8 cellular contexts compared by ENCODE assay signal in genomic region chr1:40507973-40508372, GRCh38. TPM values are rescaled to one million over a fixed set of nuclear protein-coding genes. Genes with fewer than 3 reads are reported as not detected.
DNase-seq lines count a peak whose midpoint lies in the region; ATAC-seq and TF ChIP-seq lines count a peak whose summit lies in the region.

No MANE protein-coding gene starts in this region.

- no peaks in the 10 kb centered on the region for H3K36me3 ChIP-seq in CD4-positive, alpha-beta memory T cell (ENCODE audit: insufficient read depth, low read length)
- H3K36me3 ChIP-seq in Panc1 (ENCODE audit: control insufficient read depth, insufficient read depth, low read length), result no peaks in the 10 kb centered on the region
- H3K36me3 ChIP-seq in osteoblast (ENCODE audit: insufficient read depth, low read length), result no peaks in the 10 kb centered on the region

- H3K36me3 Mint-ChIP-seq in CD4-positive, alpha-beta memory T cell, result peaks cover 36 to 44% of the 10 kb centered on the region in 2 donors

- no peaks in the 10 kb centered on the region for H4K20me1 ChIP-seq in osteoblast (ENCODE audit: insufficient read depth, low read length)

- no peaks in the 10 kb centered on the region for H3K9me3 ChIP-seq in CD4-positive, alpha-beta memory T cell (ENCODE audit: control insufficient read depth in 1 of 2, low read length in 2 of 2)
- H3K9me3 ChIP-seq in Panc1 (ENCODE audit: control insufficient read depth, insufficient read depth, low read depth, low read length) (peaks cover 44% of the 10 kb centered on the region), osteoblast (ENCODE audit: low read depth, low read length) (peaks cover 5% of the 10 kb centered on the region)

- H3K4me1 Mint-ChIP-seq in CD4-positive, alpha-beta memory T cell, result peaks cover 9 to 15% (median 13%) of the 10 kb centered on the region in 4 donors

- H3K4me3 Mint-ChIP-seq in CD4-positive, alpha-beta memory T cell, result peak overlapping the region; percentile 86 to 93 (median 92)

- H3K27ac Mint-ChIP-seq in CD4-positive, alpha-beta memory T cell, result peak overlapping the region; percentile 40 to 90 (median 87)

- intact Hi-C loops in CD4-positive, alpha-beta memory T cell (cut with micrococcal nuclease), result loop anchor here (1.0 kb wide), 3 partner anchors 23 to 58 kb away; partner anchors contain the start of genes ZFP69, ZFP69B and ZNF684
- intact Hi-C loops in Panc1 (cut with micrococcal nuclease; ENCODE audit: unreplicated experiment), result no loop called here

- ATAC-seq in Panc1 (no peak), GM21528 (IDR thresholded peaks at IDR 0.05; ENCODE audit: low FRiP score, unreplicated experiment) (no peak), HG02970 (IDR thresholded peaks at IDR 0.05; ENCODE audit: low FRiP score, unreplicated experiment) (no peak)

- no peak for DNase-seq in CD4-positive, alpha-beta memory T cell
- DNase-seq in Panc1 (ENCODE audit: low read depth, low spot score) (no peak), epithelial cell of esophagus (ENCODE audit: low read depth) (no peak), osteoblast (ENCODE audit: insufficient read length, low spot score, missing footprints) (no peak), 8988T (no peak), GM13976 (ENCODE audit: low spot score) (no peak)

- peaks cover 22% of the 10 kb centered on the region for H3K79me2 ChIP-seq in osteoblast (ENCODE audit: insufficient read depth, low read length)

- TF ChIP-seq CTCF in Panc1 (IDR thresholded peaks at IDR 0.05) (no peak), epithelial cell of esophagus (IDR thresholded peaks at IDR 0.05; ENCODE audit: insufficient read depth, low read depth, low read length, missing control alignments) (no peak), osteoblast (IDR thresholded peaks at IDR 0.05; ENCODE audit: extremely low read depth, low read depth, low read length) (no peak), GM13976 (IDR thresholded peaks at IDR 0.05; ENCODE audit: borderline replicate concordance, control extremely low read depth, extremely low read depth, insufficient read depth, missing control alignments) (no peak)

- in situ Hi-C loops in Panc1 (cut with HindIII; ENCODE audit: low pct_unique_long_range_greater_than_20kb, low sequenced_read_pairs), result no loop called here
- in situ Hi-C loops in GM13976 (cut with MboI; ENCODE audit: low sequenced_read_pairs, unreplicated experiment), result no loop called here

- peak overlapping the region; percentile 60 for H3K27ac ChIP-seq in CD4-positive, alpha-beta memory T cell (ENCODE audit: low read depth, low read length)
- peak overlapping the region; percentile 94 for H3K27ac ChIP-seq in Panc1 (ENCODE audit: low read length)
- peak overlapping the region; percentile 75 for H3K27ac ChIP-seq in osteoblast (ENCODE audit: low read depth, low read length)

- CTCF ChIA-PET in CD4-positive, alpha-beta memory T cell (lab: Charles Lee; ENCODE audit: partially characterized antibody), result interaction anchor here (1.3 kb wide), 1 partner anchor 24 kb away, joined by 3 read pairs; no protein-coding TSS in a partner anchor
- CTCF ChIA-PET in Panc1 (lab: Charles Lee), result no interaction called here

- H2AFZ ChIP-seq in osteoblast (ENCODE audit: low read length), result peak overlapping the region; percentile 99

- POLR2A ChIA-PET in CD4-positive, alpha-beta memory T cell (lab: Charles Lee; ENCODE audit: partially characterized antibody), result interaction anchor here (0.6 to 2.4 kb wide), 6 partner anchors 24 to 183 kb away, joined by 3 to 25 read pairs (median 11); partner anchors contain the start of genes NFYC, SMAP2, ZFP69 and ZFP69B
- POLR2A ChIA-PET in Panc1 (lab: Charles Lee), result no interaction called here

- peaks cover 2 to 48% (median 31%) of the 10 kb centered on the region in 8 donors for H3K9me3 Mint-ChIP-seq in CD4-positive, alpha-beta memory T cell

- peak overlapping the region; percentile 86 for H3K4me2 ChIP-seq in osteoblast (ENCODE audit: insufficient read depth, low read length)

- H3K4me1 ChIP-seq in CD4-positive, alpha-beta memory T cell (ENCODE audit: insufficient read depth, low read length), result peaks cover 8% of the 10 kb centered on the region
- no peaks in the 10 kb centered on the region for H3K4me1 ChIP-seq in Panc1 (ENCODE audit: control insufficient read depth, insufficient read depth, low read length)
- H3K4me1 ChIP-seq in osteoblast (ENCODE audit: insufficient read depth, low read length), result peaks cover 8% of the 10 kb centered on the region

- no peaks in the 10 kb centered on the region for H3K27me3 ChIP-seq in CD4-positive, alpha-beta memory T cell (ENCODE audit: insufficient read depth, low read length)
- H3K27me3 ChIP-seq in Panc1 (ENCODE audit: control insufficient read depth, insufficient read depth, low read length) (no peaks in the 10 kb centered on the region), osteoblast (ENCODE audit: insufficient read depth, low read length) (no peaks in the 10 kb centered on the region)

- peak overlapping the region; percentile 50 to 79 for H3K4me3 ChIP-seq in CD4-positive, alpha-beta memory T cell (ENCODE audit: low read length in 2 of 2)
- peak overlapping the region; percentile 75 to 78 for H3K4me3 ChIP-seq in Panc1 (ENCODE audit: low read depth in 2 of 2, low read length in 2 of 2)
- H3K4me3 ChIP-seq in epithelial cell of esophagus (ENCODE audit: low read length), result peak overlapping the region; percentile 79
- H3K4me3 ChIP-seq in osteoblast (ENCODE audit: insufficient read depth, low read length), result peak overlapping the region; percentile 92

- BruUV-seq in Panc1 (replicated peaks; lab: Mats Ljungman, UMichigan), result TSS peak; percentile 87

- H3K27me3 Mint-ChIP-seq in CD4-positive, alpha-beta memory T cell, result no peaks in the 10 kb centered on the region

RNA-seq across cellular contexts. Expression of gene EXO5, which starts 0.6 kb away (rescaled TPM):
- 10 to 100 TPM; 10.1 to 10.7 TPM for total RNA-seq in CD4-positive, alpha-beta memory T cell
- polyA plus RNA-seq in CD4-positive, alpha-beta memory T cell, result 1 to 10 TPM; 4.0 to 6.8 TPM
- total RNA-seq in Panc1 (2021; ENCODE audit: unreplicated experiment) (17.9 TPM), osteoblast (10.0 and 12.3 TPM in 2 replicates)
- 10.0 TPM for polyA plus RNA-seq in Panc1 (2012; ENCODE audit: insufficient read length)

RNA-seq across cellular contexts. Expression of gene ZNF684, which starts 23.5 kb away (rescaled TPM):
- 1 to 10 TPM; 4.4 to 5.5 TPM for total RNA-seq in CD4-positive, alpha-beta memory T cell
- polyA plus RNA-seq in CD4-positive, alpha-beta memory T cell, result 1 to 10 TPM; 2.0 to 3.8 TPM
- total RNA-seq in Panc1 (2021; ENCODE audit: unreplicated experiment) (5.3 TPM), osteoblast (3.6 and 3.8 TPM in 2 replicates)
- 4.9 TPM for polyA plus RNA-seq in Panc1 (2012; ENCODE audit: insufficient read length)

RNA-seq across cellular contexts. Expression of gene ZFP69, which starts 30.9 kb away (rescaled TPM):
- 1 to 10 TPM; 3.3 to 4.3 TPM for total RNA-seq in CD4-positive, alpha-beta memory T cell
- 1 to 10 TPM; 3.8 to 6.1 TPM for polyA plus RNA-seq in CD4-positive, alpha-beta memory T cell
- 6.4 TPM for total RNA-seq in Panc1 (2021; ENCODE audit: unreplicated experiment)
- polyA plus RNA-seq in Panc1 (2012; ENCODE audit: insufficient read length), result 3.8 TPM
- 3.6 and 4.4 TPM in 2 replicates for total RNA-seq in osteoblast

RNA-seq across cellular contexts. Expression of gene ZFP69B, which starts 57.7 kb away (rescaled TPM):
- 1 to 10 TPM; 7.5 to 7.9 TPM for total RNA-seq in CD4-positive, alpha-beta memory T cell
- 1 to 10 TPM; 2.1 to 2.4 TPM for polyA plus RNA-seq in CD4-positive, alpha-beta memory T cell
- total RNA-seq in Panc1 (2021; ENCODE audit: unreplicated experiment) (11.6 TPM), osteoblast (4.7 and 5.6 TPM in 2 replicates)
- polyA plus RNA-seq in Panc1 (2012; ENCODE audit: insufficient read length), result 4.6 TPM
